In the genomic region with DNA sequence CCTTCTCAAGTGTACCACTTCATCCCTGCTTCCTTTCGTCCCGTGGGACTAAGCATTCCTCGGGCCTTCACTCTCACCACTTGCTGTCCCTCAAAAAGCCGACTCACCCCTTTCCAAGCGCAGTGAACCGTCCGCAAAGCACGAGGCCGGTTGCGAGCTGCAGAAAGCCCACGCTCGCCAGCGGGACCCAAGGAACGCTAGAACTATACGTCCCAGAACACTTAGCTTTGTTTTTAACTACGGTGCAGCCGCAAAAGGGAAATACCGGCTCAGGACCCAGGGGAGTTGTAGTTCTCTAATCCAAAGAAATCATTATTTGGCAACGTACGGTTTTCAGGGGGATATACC, we compare ENCODE assay signal across 8 cellular contexts. TPM values are rescaled to one million over a fixed set of nuclear protein-coding genes. Genes with fewer than 3 reads are reported as not detected.
DNase-seq lines count a peak whose midpoint lies in the region; ATAC-seq and TF ChIP-seq lines count a peak whose summit lies in the region.

No MANE protein-coding gene starts in this region.

- H3K79me2 ChIP-seq in HCT116 (ENCODE audit: insufficient read depth, low read length) (peaks cover 41% of the 10 kb centered on the region), OCI-LY7 (ENCODE audit: insufficient read depth, low read depth, low read length) (peaks cover 55% of the 10 kb centered on the region)

- POLR2A ChIA-PET in HCT116 (lab: Charles Lee) (interaction anchor here (0.9 to 2.3 kb wide), 3 partner anchors 31 to 106 kb away, joined by 3 to 6 read pairs (median 4); no protein-coding TSS in a partner anchor), OCI-LY7 (lab: Charles Lee) (interaction anchor here (1.0 to 2.2 kb wide), 6 partner anchors 8 to 152 kb away, joined by 3 to 9 read pairs (median 5); partner anchors contain the start of gene TRIM26)

- H3K36me3 ChIP-seq in HCT116 (ENCODE audit: control insufficient read depth in 1 of 2, insufficient read depth in 2 of 2, low read length in 2 of 2) (peaks cover 0 to 13% of the 10 kb centered on the region in 2 experiments; a peak in 3 of 4 replicates), OCI-LY7 (ENCODE audit: insufficient read depth, low read length) (peaks cover 28% of the 10 kb centered on the region)

- H3K27ac ChIP-seq in HCT116 (ENCODE audit: low read depth, low read length) (peak overlapping the region; percentile 62), OCI-LY7 (ENCODE audit: low read depth, low read length, poor library complexity, severe bottlenecking) (peak overlapping the region; percentile 35), cingulate gyrus (ENCODE audit: low read depth, low read length) (peak overlapping the region; percentile 87), temporal lobe (ENCODE audit: low read depth, low read length) (peak overlapping the region; percentile 50)

- H3K27me3 ChIP-seq in HCT116 (ENCODE audit: insufficient read depth, low read length), result no peaks in the 10 kb centered on the region

- CTCF ChIA-PET in HCT116 (lab: Charles Lee) (interaction anchor here (1.6 kb wide), 1 partner anchor 127 kb away, joined by 3 read pairs; no protein-coding TSS in a partner anchor), OCI-LY7 (lab: Charles Lee; ENCODE audit: unreplicated experiment) (interaction anchor here (0.6 kb wide), 1 partner anchor 143 kb away, joined by 3 read pairs; no protein-coding TSS in a partner anchor)

- ATAC-seq in HCT116, result peak; percentile 16

- TF ChIP-seq CTCF in HCT116 (IDR thresholded peaks at IDR 0.05 in 2 of 3, conservative IDR thresholded peaks at IDR 0.05 in 1 of 3; ENCODE audit: borderline replicate concordance in 1 of 3, insufficient read depth in 1 of 3, low read depth in 2 of 3, low read length in 2 of 3) (no peak), OCI-LY7 (conservative IDR thresholded peaks at IDR 0.05; ENCODE audit: low read length) (no peak), lower leg skin (IDR thresholded peaks at IDR 0.05) (no peak)

- H3K4me1 ChIP-seq in HCT116 (ENCODE audit: control insufficient read depth in 1 of 2, insufficient read depth in 2 of 2, low read length in 2 of 2) (peaks cover 10 to 14% of the 10 kb centered on the region in 2 experiments; a peak in 3 of 4 replicates), OCI-LY7 (ENCODE audit: insufficient read depth, low read length, poor library complexity, severe bottlenecking) (peaks cover 31% of the 10 kb centered on the region)

- DNase-seq in GM03348 (ENCODE audit: low spot score), result peak; percentile 40
- DNase-seq in HCT116 (ENCODE audit: low read depth, low spot score), result no peak
- peak; percentile 24 for DNase-seq in OCI-LY7 (ENCODE audit: low spot score)
- DNase-seq in lower leg skin (ENCODE audit: low spot score in 2 of 2), result peak in 1 of 2 donors; percentile 85
- DNase-seq in SW 1271 (lab: John Stamatoyannopoulos, UW), result no peak
- DNase-seq in AG08396 (ENCODE audit: low spot score), result no peak

- 0% methylated on average over 20 of the region's 20 CpGs for WGBS in lower leg skin, 2 donors

- intact Hi-C loops in HCT116 (cut with micrococcal nuclease), result no loop called here
- intact Hi-C loops in OCI-LY7 (cut with micrococcal nuclease; ENCODE audit: unreplicated experiment), result loop anchor here (10.0 kb wide), 2 partner anchors 284 to 1916 kb away; partner anchors contain the start of genes RPP21 and ZKSCAN8
- intact Hi-C loops in lower leg skin (cut with DNase I; ENCODE audit: low total_unique reads), result no loop called here

- RAD21 ChIA-PET in HCT116 (lab: Charles Lee; ENCODE audit: low non-redundant PET in 1 of 2, low total read pairs in 2 of 2, uncharacterized antibody in 2 of 2, unreplicated experiment in 2 of 2), result no interaction called here

- H3K4me3 ChIP-seq in HCT116 (replicated peaks in 1 of 2; ENCODE audit: low read depth in 1 of 2, low read length in 2 of 2), result peak overlapping the region; percentile 93 to 100
- H3K4me3 ChIP-seq in OCI-LY7 (ENCODE audit: low read depth, low read length, poor library complexity, severe bottlenecking), result peak overlapping the region; percentile 81
- peak overlapping the region; percentile 82 for H3K4me3 ChIP-seq in lower leg skin (ENCODE audit: low read depth, poor library complexity, severe bottlenecking)

- BruUV-seq in HCT116 (replicated peaks; lab: Mats Ljungman, UMichigan) (TSS peak; percentile 84), OCI-LY7 (replicated peaks; lab: Mats Ljungman, UMichigan) (TSS peak; percentile 82)

- TF ChIP-seq POLR2A in HCT116 (IDR thresholded peaks at IDR 0.05; ENCODE audit: borderline replicate concordance, extremely low read depth, insufficient read depth, insufficient read length), result no peak
- no peak for TF ChIP-seq POLR2A in lower leg skin (IDR thresholded peaks at IDR 0.05)

- H3K9me3 ChIP-seq in HCT116 (ENCODE audit: control insufficient read depth in 1 of 2, insufficient read depth in 1 of 2, low read depth in 1 of 2, low read length in 2 of 2) (no peaks in the 10 kb centered on the region), OCI-LY7 (ENCODE audit: low read length) (no peaks in the 10 kb centered on the region)

- TF ChIP-seq RAD21 in HCT116 (IDR thresholded peaks at IDR 0.05; ENCODE audit: low read depth), result no peak

- H4K20me1 ChIP-seq in HCT116 (ENCODE audit: insufficient read depth) (no peaks in the 10 kb centered on the region), OCI-LY7 (ENCODE audit: insufficient read depth, low read length) (no peaks in the 10 kb centered on the region)

- H2AFZ ChIP-seq in HCT116 (ENCODE audit: low read depth, low read length, poor library complexity, severe bottlenecking) (peak overlapping the region; percentile 55), OCI-LY7 (ENCODE audit: low read length) (peak overlapping the region; percentile 96)

- H3K9ac ChIP-seq in HCT116 (ENCODE audit: low read length), result peak overlapping the region; percentile 97

- peak overlapping the region; percentile 96 for H3K4me2 ChIP-seq in HCT116 (ENCODE audit: low read length)
- peak overlapping the region; percentile 92 for H3K4me2 ChIP-seq in OCI-LY7 (ENCODE audit: low read length)

- H3K9me2 ChIP-seq in HCT116 (ENCODE audit: insufficient read depth) (no peaks in the 10 kb centered on the region), OCI-LY7 (ENCODE audit: insufficient read depth, low read length) (no peaks in the 10 kb centered on the region)

TF ChIP-seq in HCT116, 20 proteins besides CTCF, POLR2A, EP300 and RAD21:
- TF ChIP-seq, protein P1, sequence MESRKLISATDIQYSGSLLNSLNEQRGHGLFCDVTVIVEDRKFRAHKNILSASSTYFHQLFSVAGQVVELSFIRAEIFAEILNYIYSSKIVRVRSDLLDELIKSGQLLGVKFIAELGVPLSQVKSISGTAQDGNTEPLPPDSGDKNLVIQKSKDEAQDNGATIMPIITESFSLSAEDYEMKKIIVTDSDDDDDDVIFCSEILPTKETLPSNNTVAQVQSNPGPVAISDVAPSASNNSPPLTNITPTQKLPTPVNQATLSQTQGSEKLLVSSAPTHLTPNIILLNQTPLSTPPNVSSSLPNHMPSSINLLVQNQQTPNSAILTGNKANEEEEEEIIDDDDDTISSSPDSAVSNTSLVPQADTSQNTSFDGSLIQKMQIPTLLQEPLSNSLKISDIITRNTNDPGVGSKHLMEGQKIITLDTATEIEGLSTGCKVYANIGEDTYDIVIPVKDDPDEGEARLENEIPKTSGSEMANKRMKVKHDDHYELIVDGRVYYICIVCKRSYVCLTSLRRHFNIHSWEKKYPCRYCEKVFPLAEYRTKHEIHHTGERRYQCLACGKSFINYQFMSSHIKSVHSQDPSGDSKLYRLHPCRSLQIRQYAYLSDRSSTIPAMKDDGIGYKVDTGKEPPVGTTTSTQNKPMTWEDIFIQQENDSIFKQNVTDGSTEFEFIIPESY (IDR thresholded peaks at IDR 0.05; ENCODE audit: extremely low read depth, insufficient replicate concordance, low read length), result no peak
- TF ChIP-seq ELF1 (IDR thresholded peaks at IDR 0.05; ENCODE audit: borderline replicate concordance, low read depth), result no peak

RNA-seq across cellular contexts. Expression of gene POLR1H, which starts 0.5 kb away (rescaled TPM):
- total RNA-seq in HCT116 (2021; ENCODE audit: unreplicated experiment) (42.6 TPM), OCI-LY7 (2022) (39.3 and 43.1 TPM in 2 replicates), lower leg skin (10 to 100 TPM; 27.4 to 37.8 (median 33.6) TPM), temporal lobe (6.9 TPM)
- 83.3 and 89.3 TPM in 2 replicates for polyA plus RNA-seq in HCT116 (2012)
- 60.5 and 67.5 TPM in 2 replicates for total RNA-seq in OCI-LY7 (2014; rRNA removed; shearing (Covaris generic))

RNA-seq across cellular contexts. Expression of gene PPP1R11, which starts 6.4 kb away (rescaled TPM):
- total RNA-seq in HCT116 (2021; ENCODE audit: unreplicated experiment) (29.3 TPM), OCI-LY7 (2022) (36.5 and 40.1 TPM in 2 replicates), lower leg skin (10 to 100 TPM; 32.2 to 38.2 (median 36.6) TPM), temporal lobe (17.2 TPM)
- 34.3 and 37.8 TPM in 2 replicates for polyA plus RNA-seq in HCT116 (2012)
- 30.6 and 35.6 TPM in 2 replicates for total RNA-seq in OCI-LY7 (2014; rRNA removed; shearing (Covaris generic))

RNA-seq across cellular contexts. Expression of gene RNF39, which starts 15.0 kb away (rescaled TPM):
- 0.22 TPM for total RNA-seq in HCT116 (2021; ENCODE audit: unreplicated experiment)
- polyA plus RNA-seq in HCT116 (2012), result 0.75 and 1.0 TPM in 2 replicates
- not detected in 2 replicates for total RNA-seq in OCI-LY7 (2014; rRNA removed; shearing (Covaris generic))
- not detected in 2 replicates for total RNA-seq in OCI-LY7 (2022)
- 100 to 1,000 TPM in 3 of 4 donors, 10 to 100 TPM in 1; 96.9 to 113 (median 108) TPM for total RNA-seq in lower leg skin
- total RNA-seq in temporal lobe, result not detected

RNA-seq across cellular contexts. Expression of gene TRIM31, which starts 52.3 kb away (rescaled TPM):
- total RNA-seq in HCT116 (2021; ENCODE audit: unreplicated experiment) (not detected), OCI-LY7 (2022) (not detected in 2 replicates), lower leg skin (under 1 TPM in 1 of 4 donors, not detected in 3; 0.29 TPM), temporal lobe (not detected)
- polyA plus RNA-seq in HCT116 (2012), result 0.11 and 0.36 TPM in 2 replicates
- total RNA-seq in OCI-LY7 (2014; rRNA removed; shearing (Covaris generic)), result not detected in 2 replicates

Comparison
In these comparisons a context has a peak if more than half of its experiments do, and no peak if none do; other contexts are left out.
1. DNase-seq: peak in GM03348 (single experiment) and OCI-LY7 (single experiment); none in HCT116 (single experiment), SW 1271 (0 of 2) and AG08396 (single experiment).
2. H3K27ac ChIP-seq: peak in every context shown above with its lines; median percentile 87 in cingulate gyrus; 62 in HCT116; 50 in temporal lobe; 35 in OCI-LY7.
3. RNA of gene RNF39, which starts 15.0 kb away (total RNA-seq): 96.9 to 113 TPM in lower leg skin; 0.22 TPM in HCT116 (single experiment), not detected in OCI-LY7 and not detected in temporal lobe (single experiment); every median in the first group is over 10 times any median in the second.
4. Peak in every context shown above with its lines, with median percentiles within 50 percentile points of each other: H3K4me3 ChIP-seq.